ENCODE assay signal across 9 cellular contexts in genomic region chr20:37096415-37097039, GRCh38. TPM values are rescaled to one million over a fixed set of nuclear protein-coding genes. Genes with fewer than 3 reads are reported as not detected.
DNase-seq lines count a peak whose midpoint lies in the region; ATAC-seq, FAIRE-seq and TF ChIP-seq lines count a peak whose summit lies in the region.
"Had no signal": no experiment of that assay in that cellular context is flagged by ENCODE, and none has a peak within 500 bp of the region (broad histone marks: within the 10 kb centered on the region; RNA-seq: fewer than 3 reads in every experiment).

No MANE protein-coding gene starts in this region.

- H3K36me3 Mint-ChIP-seq in CD14-positive monocyte (peaks cover 2 to 4% of the 10 kb centered on the region in 2 donors), astrocyte (ENCODE audit: low read depth, unreplicated experiment) (no peaks in the 10 kb centered on the region)
- peaks cover 0 to 17% (median 5%) of the 10 kb centered on the region in 5 donors for H3K36me3 Mint-ChIP-seq in naive thymus-derived CD4-positive, alpha-beta T cell

- H3K9ac ChIP-seq in astrocyte (ENCODE audit: low read length) = peak overlapping the region; percentile 89

- H3K27me3 ChIP-seq in astrocyte (ENCODE audit: insufficient read depth, low read length) = no peaks in the 10 kb centered on the region
- H3K27me3 ChIP-seq in naive thymus-derived CD4-positive, alpha-beta T cell (ENCODE audit: control insufficient read depth in 2 of 2, insufficient read depth in 2 of 2, low read length in 2 of 2) = no peaks in the 10 kb centered on the region

- H3K27me3 Mint-ChIP-seq in CD14-positive monocyte (ENCODE audit: low read depth in 3 of 3) (peaks cover 0 to 2% (median 0%) of the 10 kb centered on the region in 3 donors), astrocyte (ENCODE audit: low read depth, unreplicated experiment) (no peaks in the 10 kb centered on the region)
- peaks cover 0 to 11% (median 0%) of the 10 kb centered on the region in 5 donors for H3K27me3 Mint-ChIP-seq in naive thymus-derived CD4-positive, alpha-beta T cell

- no peaks in the 10 kb centered on the region for H3K9me3 ChIP-seq in astrocyte (ENCODE audit: insufficient read depth, low read depth, low read length)
- H3K9me3 ChIP-seq in naive thymus-derived CD4-positive, alpha-beta T cell (ENCODE audit: control insufficient read depth in 2 of 3, low read length in 3 of 3) = no peaks in the 10 kb centered on the region

- ATAC-seq in HG02973 (IDR thresholded peaks at IDR 0.05; ENCODE audit: unreplicated experiment) (peak; percentile 12), HG03135 (IDR thresholded peaks at IDR 0.05; ENCODE audit: unreplicated experiment) (no peak), GM21717 (IDR thresholded peaks at IDR 0.05; ENCODE audit: unreplicated experiment) (no peak)
- ATAC-seq in naive thymus-derived CD4-positive, alpha-beta T cell = no peak

- POLR2A ChIA-PET in naive thymus-derived CD4-positive, alpha-beta T cell (lab: Charles Lee) = interaction anchor here (1.0 to 2.6 kb wide), 7 partner anchors 10 to 155 kb away, joined by 3 to 20 read pairs (median 5); partner anchors contain the start of genes MROH8 and RPN2

- H3K36me3 ChIP-seq in astrocyte (ENCODE audit: insufficient read depth, low read length) = no peaks in the 10 kb centered on the region
- no peaks in the 10 kb centered on the region for H3K36me3 ChIP-seq in naive thymus-derived CD4-positive, alpha-beta T cell (ENCODE audit: control insufficient read depth in 2 of 3, insufficient read depth in 3 of 3, low read length in 3 of 3)

- H3K4me3 Mint-ChIP-seq in CD14-positive monocyte (peak overlapping the region; percentile 99), astrocyte (ENCODE audit: unreplicated experiment) (peak overlapping the region; percentile 98)
- H3K4me3 Mint-ChIP-seq in naive thymus-derived CD4-positive, alpha-beta T cell = peak overlapping the region; percentile 88 to 100 (median 98)

- H3K4me1 Mint-ChIP-seq in CD14-positive monocyte (peaks cover 21% of the 10 kb centered on the region), astrocyte (ENCODE audit: low read depth, unreplicated experiment) (no peaks in the 10 kb centered on the region)
- H3K4me1 Mint-ChIP-seq in naive thymus-derived CD4-positive, alpha-beta T cell = peaks cover 15 to 39% (median 34%) of the 10 kb centered on the region in 7 donors

- intact Hi-C loops in CD14-positive monocyte (cut with micrococcal nuclease) = loop anchor here in 1 of 2 donors (5.0 to 10.0 kb wide), 2 partner anchors 78 to 139 kb away; partner anchors contain the start of genes MROH8 and RPN2
- intact Hi-C loops in naive thymus-derived CD4-positive, alpha-beta T cell (cut with micrococcal nuclease) = loop anchor here (1.0 to 10.0 kb wide), 9 partner anchors 82 to 1866 kb away; partner anchors contain the start of genes BLCAP (in 1 of the 2), DHX35 (in 1 of the 2), DSN1 (in 1 of the 2) and NDRG3 (in 1 of the 2)

- TF ChIP-seq CTCF in CD14-positive monocyte (IDR thresholded peaks at IDR 0.05) (no peak), astrocyte (IDR thresholded peaks at IDR 0.05; ENCODE audit: insufficient read depth, low read depth, low read length) (no peak)

- CTCF ChIA-PET in naive thymus-derived CD4-positive, alpha-beta T cell (lab: Charles Lee) = interaction anchor here (0.9 to 1.6 kb wide), 2 partner anchors 80 to 1355 kb away, joined by 3 read pairs; no protein-coding TSS in a partner anchor

- FAIRE-seq in astrocyte (lab: Jason Lieb, UNC) = no peak
- no peak for FAIRE-seq in urothelium cell line (lab: Jason Lieb, UNC)

- peak overlapping the region; percentile 96 for H3K4me2 ChIP-seq in astrocyte (ENCODE audit: low read length)

- H3K9me3 Mint-ChIP-seq in CD14-positive monocyte = no peaks in the 10 kb centered on the region
- H3K9me3 Mint-ChIP-seq in astrocyte (ENCODE audit: unreplicated experiment) = no peaks in the 10 kb centered on the region
- H3K9me3 Mint-ChIP-seq in naive thymus-derived CD4-positive, alpha-beta T cell = peaks cover 0 to 4% (median 0%) of the 10 kb centered on the region in 11 donors

- peak overlapping the region; percentile 100 for H2AFZ ChIP-seq in astrocyte (ENCODE audit: low read depth, low read length)

- peak overlapping the region; percentile 83 for H3K27ac ChIP-seq in astrocyte (ENCODE audit: low read depth, low read length)
- peak overlapping the region; percentile 91 for H3K27ac ChIP-seq in naive thymus-derived CD4-positive, alpha-beta T cell (ENCODE audit: low read depth, low read length)
- H3K27ac ChIP-seq: epithelial cell of prostate had no signal

- peaks cover 10% of the 10 kb centered on the region for H3K4me1 ChIP-seq in astrocyte (ENCODE audit: insufficient read depth, low read length)
- H3K4me1 ChIP-seq in naive thymus-derived CD4-positive, alpha-beta T cell (ENCODE audit: control insufficient read depth in 2 of 2, insufficient read depth in 2 of 2, low read length in 2 of 2) = peaks cover 17 to 18% of the 10 kb centered on the region in 2 donors

- no peaks in the 10 kb centered on the region for H4K20me1 ChIP-seq in astrocyte (ENCODE audit: insufficient read depth, low read length)

- H3K27ac Mint-ChIP-seq in CD14-positive monocyte = peak overlapping the region in 6 of 7 donors; percentile 91 to 100 (median 100)
- no peak overlapping the region for H3K27ac Mint-ChIP-seq in astrocyte (ENCODE audit: unreplicated experiment)
- peak overlapping the region; percentile 96 to 100 (median 100) for H3K27ac Mint-ChIP-seq in naive thymus-derived CD4-positive, alpha-beta T cell

- no peak for DNase-seq in CD14-positive monocyte (ENCODE audit: low spot score)
- DNase-seq in astrocyte (ENCODE audit: low read depth) = no peak
- DNase-seq in naive thymus-derived CD4-positive, alpha-beta T cell = no peak
- no peak for DNase-seq in urothelium cell line (ENCODE audit: low spot score)
- DNase-seq in NOMO-1 (lab: John Stamatoyannopoulos, UW; ENCODE audit: unreplicated experiment in 2 of 2) = no peak

- H3K4me3 ChIP-seq in astrocyte (ENCODE audit: insufficient read depth, low read depth, low read length) = peak overlapping the region; percentile 73
- H3K4me3 ChIP-seq in naive thymus-derived CD4-positive, alpha-beta T cell (ENCODE audit: low read length) = peak overlapping the region; percentile 93

- H3K79me2 ChIP-seq in astrocyte (ENCODE audit: insufficient read depth, low read length) = peaks cover 25% of the 10 kb centered on the region

RNA-seq across cellular contexts. Expression of gene RBL1, which starts 0.7 kb away (rescaled TPM):
- 1 to 10 TPM; 1.5 to 3.7 TPM for polyA plus RNA-seq in CD14-positive monocyte
- 2.4 and 3.4 TPM in 2 replicates for total RNA-seq in astrocyte
- total RNA-seq in naive thymus-derived CD4-positive, alpha-beta T cell = 10 to 100 TPM; 27.4 to 51.2 (median 30.6) TPM
- polyA plus RNA-seq in naive thymus-derived CD4-positive, alpha-beta T cell = 10 to 100 TPM in 1 of 2 donors, 1 to 10 TPM in 1; 10.0 to 13.0 TPM
